Comparison of ENCODE assay signal across 8 cellular contexts in genomic region chr3:31567036-31567435, GRCh38. TPM values are rescaled to one million over a fixed set of nuclear protein-coding genes. Genes with fewer than 3 reads are reported as not detected.
DNase-seq lines count a peak whose midpoint lies in the region; ATAC-seq and TF ChIP-seq lines count a peak whose summit lies in the region.

No MANE protein-coding gene starts in this region.

- CTCF ChIA-PET in A673 (lab: Charles Lee), result no interaction called here

- peak; percentile 11 for DNase-seq in A673 (ENCODE audit: low spot score)
- DNase-seq in GM12865 (ENCODE audit: low read depth), result peak; percentile 18
- DNase-seq in NAMALWA (ENCODE audit: low spot score), result peak; percentile 65
- no peak for DNase-seq in foreskin keratinocyte
- no peak for DNase-seq in Ammon's horn (ENCODE audit: low spot score)
- DNase-seq in posterior cingulate gyrus, result no peak

- TF ChIP-seq CTCF in A673 (conservative IDR thresholded peaks at IDR 0.05; ENCODE audit: low read depth, low read length) (peak; percentile 69), GM12865 (IDR thresholded peaks at IDR 0.05; ENCODE audit: insufficient read depth, low read depth, low read length, missing control alignments) (peak; percentile 28), foreskin keratinocyte (conservative IDR thresholded peaks at IDR 0.05) (peak; percentile 56)

- POLR2A ChIA-PET in A673 (lab: Charles Lee; ENCODE audit: low non-redundant PET), result no interaction called here

- BruUV-seq in A673 (replicated peaks; lab: Mats Ljungman, UMichigan), result no TSS peak

- H3K27ac ChIP-seq in A673 (ENCODE audit: low read depth, low read length, poor library complexity, severe bottlenecking), result no peak overlapping the region
- no peak overlapping the region for H3K27ac ChIP-seq in foreskin keratinocyte

- intact Hi-C loops in A673 (cut with micrococcal nuclease; ENCODE audit: unreplicated experiment), result no loop called here
- intact Hi-C loops in posterior cingulate gyrus (cut with DNase I), result no loop called here

- peaks cover 4% of the 10 kb centered on the region for H3K4me1 ChIP-seq in A673 (ENCODE audit: insufficient read depth, low read length, poor library complexity, severe bottlenecking)
- peaks cover 20% of the 10 kb centered on the region for H3K4me1 ChIP-seq in foreskin keratinocyte

- H3K27me3 ChIP-seq in A673 (replicated peaks; ENCODE audit: insufficient read depth, low read depth, low read length, poor library complexity) (no peaks in the 10 kb centered on the region), foreskin keratinocyte (no peaks in the 10 kb centered on the region)

- H3K9me3 ChIP-seq in A673 (ENCODE audit: low read depth, low read length, poor library complexity, severe bottlenecking), result no peaks in the 10 kb centered on the region

- H3K4me3 ChIP-seq in A673 (ENCODE audit: low read depth, low read length, poor library complexity, severe bottlenecking), result no peak overlapping the region
- no peak overlapping the region for H3K4me3 ChIP-seq in GM12865 (ENCODE audit: low read depth, low read length)

- ATAC-seq in foreskin keratinocyte (peak; percentile 38), HG03097 (IDR thresholded peaks at IDR 0.05; ENCODE audit: low FRiP score, unreplicated experiment) (no peak), GM18909 (IDR thresholded peaks at IDR 0.05; ENCODE audit: poor library complexity, unreplicated experiment) (no peak)

- H3K36me3 ChIP-seq in A673 (ENCODE audit: insufficient read depth, low read length, poor library complexity, severe bottlenecking), result no peaks in the 10 kb centered on the region

RNA-seq across cellular contexts. Expression of gene STT3B, which starts 34.3 kb away (rescaled TPM):
- total RNA-seq in A673 (2021), result 129 and 137 TPM in 2 replicates
- 120 and 128 TPM in 2 replicates for total RNA-seq in foreskin keratinocyte
- 36.0 and 42.4 TPM in 2 replicates for polyA plus RNA-seq in foreskin keratinocyte

Comparison
In these comparisons a context has a peak if more than half of its experiments do, and no peak if none do; other contexts are left out.
1. DNase-seq: peak in A673 (single experiment), GM12865 (single experiment) and NAMALWA (single experiment); none in foreskin keratinocyte (0 of 2), Ammon's horn (single experiment) and posterior cingulate gyrus (0 of 10).
2. Peak in every context shown above with its lines, with median percentiles within 50 percentile points of each other: CTCF ChIP-seq.